ENCODE assay signal across 9 cellular contexts in the genomic region with DNA sequence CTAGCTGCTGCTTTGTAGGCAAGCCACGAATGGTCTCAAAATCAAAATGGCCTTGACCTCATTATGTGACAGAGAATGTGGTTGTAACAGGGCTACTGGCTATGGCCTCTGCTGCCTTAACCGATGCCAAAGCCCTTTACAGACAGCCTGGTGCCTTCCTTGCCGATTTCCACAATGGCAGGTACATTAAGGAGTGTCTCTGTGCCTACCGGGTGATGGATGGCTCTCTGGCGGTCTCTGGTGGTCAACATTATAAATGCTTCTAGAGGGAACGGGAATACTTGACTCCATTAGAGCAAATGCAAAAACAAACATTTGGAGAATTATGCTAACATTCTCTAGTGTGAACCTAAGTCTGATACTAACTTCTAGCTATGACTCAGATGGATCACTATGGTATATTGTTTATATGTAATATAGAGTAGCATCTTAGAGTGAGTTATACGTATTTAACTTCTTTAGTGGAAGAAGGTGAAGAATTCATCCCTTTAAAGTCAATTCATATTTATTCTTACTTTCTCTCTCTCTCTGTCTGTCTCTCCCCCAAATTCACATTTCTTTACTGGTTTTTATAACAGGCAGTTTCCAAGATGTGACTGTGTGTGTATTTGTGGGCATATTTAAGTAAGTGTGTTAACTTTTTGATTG. TPM values are rescaled to one million over a fixed set of nuclear protein-coding genes. Genes with fewer than 3 reads are reported as not detected.
DNase-seq lines count a peak whose midpoint lies in the region; ATAC-seq and TF ChIP-seq lines count a peak whose summit lies in the region.
"Had no signal": no experiment of that assay in that cellular context is flagged by ENCODE, and none has a peak within 500 bp of the region (broad histone marks: within the 10 kb centered on the region; RNA-seq: fewer than 3 reads in every experiment).

No MANE protein-coding gene starts in this region.

- no peaks in the 10 kb centered on the region for H3K27me3 ChIP-seq in CD4-positive, alpha-beta T cell (ENCODE audit: control insufficient read depth, insufficient read depth, low read length)

- CTCF ChIA-PET in CD4-positive, alpha-beta T cell (lab: Charles Lee): interaction anchor here (0.8 to 1.9 kb wide), 6 partner anchors 8 to 926 kb away, joined by 3 to 5 read pairs (median 4); no protein-coding TSS in a partner anchor

- peaks cover 5% of the 10 kb centered on the region for H3K4me1 Mint-ChIP-seq in CD4-positive, alpha-beta T cell (ENCODE audit: low read depth)
- peaks cover 6% of the 10 kb centered on the region for H3K4me1 Mint-ChIP-seq in endothelial cell (ENCODE audit: unreplicated experiment)

- H3K9me3 ChIP-seq in CD4-positive, alpha-beta T cell (ENCODE audit: control insufficient read depth, low read length): no peaks in the 10 kb centered on the region

- no peaks in the 10 kb centered on the region for H3K27me3 Mint-ChIP-seq in CD4-positive, alpha-beta T cell
- H3K27me3 Mint-ChIP-seq in endothelial cell (ENCODE audit: unreplicated experiment): peaks cover 3% of the 10 kb centered on the region
- H3K27me3 Mint-ChIP-seq: activated naive CD8-positive, alpha-beta T cell had no signal

- intact Hi-C loops in CD4-positive, alpha-beta T cell (cut with DNase I, micrococcal nuclease): loop anchor here (1.0 kb wide), 2 partner anchors 718 to 800 kb away; no protein-coding TSS in a partner anchor

- H3K36me3 Mint-ChIP-seq in CD4-positive, alpha-beta T cell (ENCODE audit: low read depth): no peaks in the 10 kb centered on the region
- H3K36me3 Mint-ChIP-seq in endothelial cell (ENCODE audit: low read depth, unreplicated experiment): no peaks in the 10 kb centered on the region
- H3K36me3 Mint-ChIP-seq: activated naive CD8-positive, alpha-beta T cell had no signal

- POLR2A ChIA-PET in CD4-positive, alpha-beta T cell (lab: Charles Lee): interaction anchor here (1.6 kb wide), 1 partner anchor 475 kb away, joined by 5 read pairs; a partner anchor contains a TSS

- no peak overlapping the region for H3K4me3 Mint-ChIP-seq in CD4-positive, alpha-beta T cell
- H3K4me3 Mint-ChIP-seq in endothelial cell (ENCODE audit: unreplicated experiment): no peak overlapping the region
- H3K4me3 Mint-ChIP-seq: activated naive CD8-positive, alpha-beta T cell had no signal

- no peak overlapping the region for H3K27ac Mint-ChIP-seq in CD4-positive, alpha-beta T cell
- H3K27ac Mint-ChIP-seq in endothelial cell (ENCODE audit: unreplicated experiment): no peak overlapping the region
- H3K27ac Mint-ChIP-seq: activated naive CD8-positive, alpha-beta T cell had no signal

- DNase-seq in CD4-positive, alpha-beta T cell: peak; percentile 31 to 55 (median 48)
- DNase-seq in NCI-H82 (lab: John Stamatoyannopoulos, UW) (peak; percentile 71), endothelial cell (ENCODE audit: low spot score) (peak; percentile 77), myocyte (ENCODE audit: low read depth) (peak; percentile 69)
- peak; percentile 75 for DNase-seq in activated CD8-positive, alpha-beta memory T cell treated with anti-CD3 and anti-CD28 coated beads for 24 hours
- peak; percentile 75 for DNase-seq in stimulated activated CD8-positive, alpha-beta memory T cell treated with anti-CD3 and anti-CD28 coated beads, Interleukin-4, amount 100 ng/mL, for 48 hours

- no peaks in the 10 kb centered on the region for H3K9me3 Mint-ChIP-seq in CD4-positive, alpha-beta T cell
- H3K9me3 Mint-ChIP-seq in endothelial cell (ENCODE audit: unreplicated experiment): no peaks in the 10 kb centered on the region

- TF ChIP-seq CTCF in CD4-positive, alpha-beta T cell (IDR thresholded peaks at IDR 0.05): peak; percentile 76
- TF ChIP-seq CTCF in endothelial cell (IDR thresholded peaks at IDR 0.05; ENCODE audit: unreplicated experiment): peak; percentile 74

- no peak overlapping the region for H3K27ac ChIP-seq in CD4-positive, alpha-beta T cell (ENCODE audit: low read depth, low read length)

- peak; percentile 89 for ATAC-seq in CD4-positive, alpha-beta T cell (ENCODE audit: poor library complexity)
- ATAC-seq in GM19328 (IDR thresholded peaks at IDR 0.05; ENCODE audit: unreplicated experiment) (peak; percentile 64), HG03460 (IDR thresholded peaks at IDR 0.05; ENCODE audit: unreplicated experiment) (peak; percentile 85)

RNA-seq across cellular contexts. Expression of a gene that starts 52.5 kb away (rescaled TPM):
- 1,000 to 10,000 TPM; 4,190 to 4,212 TPM for total RNA-seq in CD4-positive, alpha-beta T cell
- total RNA-seq in endothelial cell (ENCODE audit: unreplicated experiment) (2,350 TPM), myocyte (1,872 and 2,361 TPM in 2 replicates)
- 2,016 TPM for polyA plus RNA-seq in myocyte (2012)
